Comparison of ENCODE assay signal across 9 cellular contexts in the genomic region with DNA sequence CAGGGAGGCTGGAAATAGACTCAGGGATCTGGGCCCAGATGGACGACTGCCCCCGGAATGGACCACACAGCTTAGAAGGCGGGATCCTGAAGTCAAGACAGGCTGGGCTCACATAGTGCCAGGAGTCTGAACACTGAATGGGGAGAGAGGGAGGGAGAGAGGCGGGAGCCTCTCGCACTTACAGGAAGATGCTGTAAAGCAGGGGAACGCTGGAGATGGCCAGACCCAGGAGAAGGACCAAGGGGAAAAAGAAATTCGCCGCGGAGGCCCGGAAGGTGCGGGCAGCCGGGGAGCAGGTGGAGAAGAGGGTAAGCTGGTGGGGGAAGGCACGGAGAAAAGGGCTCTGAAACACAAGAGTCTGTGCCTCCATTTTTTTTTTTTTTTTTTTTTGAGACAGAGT. TPM values are rescaled to one million over a fixed set of nuclear protein-coding genes. Genes with fewer than 3 reads are reported as not detected.
DNase-seq lines count a peak whose midpoint lies in the region; ATAC-seq and TF ChIP-seq lines count a peak whose summit lies in the region.
"Had no signal": no experiment of that assay in that cellular context is flagged by ENCODE, and none has a peak within 500 bp of the region (broad histone marks: within the 10 kb centered on the region; RNA-seq: fewer than 3 reads in every experiment).

No MANE protein-coding gene starts in this region.

- H3K4me3 ChIP-seq in heart left ventricle (peak overlapping the region in 9 of 12 donors; percentile 50 to 84 (median 71)), WI38 (ENCODE audit: low read depth, low read length) (peak overlapping the region; percentile 73), iPS-15b (ENCODE audit: low read depth, low read length) (peak overlapping the region; percentile 74), transverse colon (peak overlapping the region in 2 of 4 donors; percentile 56 to 80)

- no peaks in the 10 kb centered on the region for H3K9me3 ChIP-seq in heart left ventricle
- H3K9me3 ChIP-seq in iPS-15b (ENCODE audit: control insufficient read depth, insufficient read depth, low read length): no peaks in the 10 kb centered on the region
- no peaks in the 10 kb centered on the region for H3K9me3 ChIP-seq in transverse colon

- H3K27ac ChIP-seq in heart left ventricle: peak overlapping the region in 4 of 12 donors; percentile 73 to 89 (median 82)
- peak overlapping the region; percentile 87 to 96 (median 90) for H3K27ac ChIP-seq in transverse colon

- DNase-seq in heart left ventricle (no peak), cardiac septum (ENCODE audit: low spot score) (no peak), transverse colon (no peak), DMS114 treated with DMSO at 0.1 percent for 48 hours (lab: John Stamatoyannopoulos, UW; ENCODE audit: unreplicated experiment) (no peak), dedifferentiated amniotic fluid mesenchymal stem cell (ENCODE audit: extremely low spot score) (no peak), SW480 (ENCODE audit: low spot score) (no peak)
- DNase-seq: NCI-H1694 had no signal

- H3K9ac ChIP-seq in iPS-15b (ENCODE audit: low read depth, low read length): no peak overlapping the region

- H3K4me1 ChIP-seq in heart left ventricle (peaks cover 4 to 57% (median 36%) of the 10 kb centered on the region in 12 donors), iPS-15b (ENCODE audit: control insufficient read depth, insufficient read depth, low read length) (peaks cover 9% of the 10 kb centered on the region), transverse colon (peaks cover 35 to 66% (median 48%) of the 10 kb centered on the region in 4 donors)

- TF ChIP-seq EP300 in transverse colon (IDR thresholded peaks at IDR 0.05; ENCODE audit: low read depth): no peak

- H3K36me3 ChIP-seq in heart left ventricle: peaks cover 0 to 25% (median 22%) of the 10 kb centered on the region in 9 donors
- H3K36me3 ChIP-seq in iPS-15b (ENCODE audit: control insufficient read depth, insufficient read depth, low read length): peaks cover 13% of the 10 kb centered on the region
- H3K36me3 ChIP-seq in transverse colon: peaks cover 0 to 21% (median 7%) of the 10 kb centered on the region in 4 donors

- ATAC-seq in heart left ventricle: no peak

- no peak for TF ChIP-seq CTCF in heart left ventricle (IDR thresholded peaks at IDR 0.05)
- TF ChIP-seq CTCF in WI38 (IDR thresholded peaks at IDR 0.05; ENCODE audit: low read depth, low read length): no peak
- no peak for TF ChIP-seq CTCF in transverse colon (IDR thresholded peaks at IDR 0.05)

- peaks cover 0 to 16% (median 0%) of the 10 kb centered on the region in 9 donors for H3K27me3 ChIP-seq in heart left ventricle
- peaks cover 4% of the 10 kb centered on the region for H3K27me3 ChIP-seq in iPS-15b (ENCODE audit: control insufficient read depth, insufficient read depth, low read length)
- H3K27me3 ChIP-seq in transverse colon: no peaks in the 10 kb centered on the region

- in situ Hi-C loops in transverse colon (cut with MboI; ENCODE audit: low pct_ligation_motif_present in 1 of 4, low pct_unique_long_range_greater_than_20kb in 1 of 4, low sequenced_read_pairs in 3 of 4): loop anchor here in 1 of 4 donors (10.0 kb wide), 1 partner anchor 74 kb away; no protein-coding TSS in a partner anchor

- intact Hi-C loops in heart left ventricle (cut with DNase I) (no loop called here), cardiac septum (cut with DNase I) (loop anchor here (5.0 kb wide), 1 partner anchor 41 kb away; the partner anchor contains the start of gene RPS9), transverse colon (cut with DNase I; ENCODE audit: low total_unique reads) (no loop called here)

- 55 to 57% (median 56%) methylated on average over 13 of the region's 13 CpGs for WGBS in heart left ventricle, 4 donors
- WGBS in transverse colon (ENCODE audit: low coverage in 1 of 2), 2 donors: 42 to 60% methylated on average over 1 to 13 of the region's 13 CpGs

- TF ChIP-seq POLR2A in heart left ventricle (IDR thresholded peaks at IDR 0.05) (no peak), transverse colon (IDR thresholded peaks at IDR 0.05) (no peak)

RNA-seq across cellular contexts. Expression of gene LENG1, which starts 1.4 kb away (rescaled TPM):
- total RNA-seq in heart left ventricle: 1 to 10 TPM; 5.4 to 8.7 (median 6.8) TPM
- 10 to 100 TPM; 14.4 to 18.6 TPM for polyA plus RNA-seq in heart left ventricle
- 8.3 TPM for total RNA-seq in cardiac septum
- 10 to 100 TPM in 1 of 4 donors, 1 to 10 TPM in 3; 3.4 to 11.1 (median 5.8) TPM for total RNA-seq in transverse colon

RNA-seq across cellular contexts. Expression of gene TMC4, which starts 12.0 kb away (rescaled TPM):
- total RNA-seq in heart left ventricle (1 to 10 TPM in 7 of 9 donors, under 1 TPM in 1, not detected in 1; 0.58 to 4.5 (median 2.1) TPM), cardiac septum (4.3 TPM), transverse colon (100 to 1,000 TPM in 3 of 4 donors, 10 to 100 TPM in 1; 91.5 to 386 (median 180) TPM)
- polyA plus RNA-seq in heart left ventricle: 1 to 10 TPM; 1.2 to 3.6 TPM

RNA-seq across cellular contexts. Expression of gene CNOT3, which starts 23.4 kb away (rescaled TPM):
- 10 to 100 TPM; 12.6 to 28.2 (median 18.5) TPM for total RNA-seq in heart left ventricle
- polyA plus RNA-seq in heart left ventricle: 10 to 100 TPM; 14.2 to 18.1 TPM
- 22.3 TPM for total RNA-seq in cardiac septum
- 10 to 100 TPM; 28.1 to 85.7 (median 32.1) TPM for total RNA-seq in transverse colon

RNA-seq across cellular contexts. Expression of gene MBOAT7, which starts 28.4 kb away (rescaled TPM):
- total RNA-seq in heart left ventricle (10 to 100 TPM; 11.3 to 37.3 (median 19.6) TPM), cardiac septum (24.3 TPM), transverse colon (100 to 1,000 TPM; 180 to 249 (median 218) TPM)
- polyA plus RNA-seq in heart left ventricle: 10 to 100 TPM in 1 of 2 donors, 1 to 10 TPM in 1; 9.8 to 25.6 TPM

RNA-seq across cellular contexts. Expression of gene TSEN34, which starts 30.2 kb away (rescaled TPM):
- total RNA-seq in heart left ventricle: 10 to 100 TPM; 13.2 to 48.9 (median 23.5) TPM
- polyA plus RNA-seq in heart left ventricle: 10 to 100 TPM; 10.2 to 35.1 TPM
- total RNA-seq in cardiac septum: 22.6 TPM
- 100 to 1,000 TPM in 1 of 4 donors, 10 to 100 TPM in 3; 62.0 to 138 (median 65.9) TPM for total RNA-seq in transverse colon

Comparison
In these comparisons a context has a peak if more than half of its experiments do, and no peak if none do; other contexts are left out.
1. RNA of gene TMC4, which starts 12.0 kb away (total RNA-seq): 91.5 to 386 TPM in transverse colon; 4.3 TPM in cardiac septum (single experiment) and 0.58 to 4.5 TPM in heart left ventricle; every median in the first group is over 10 times any median in the second.